8 cellular contexts compared by ENCODE assay signal in the genomic region with DNA sequence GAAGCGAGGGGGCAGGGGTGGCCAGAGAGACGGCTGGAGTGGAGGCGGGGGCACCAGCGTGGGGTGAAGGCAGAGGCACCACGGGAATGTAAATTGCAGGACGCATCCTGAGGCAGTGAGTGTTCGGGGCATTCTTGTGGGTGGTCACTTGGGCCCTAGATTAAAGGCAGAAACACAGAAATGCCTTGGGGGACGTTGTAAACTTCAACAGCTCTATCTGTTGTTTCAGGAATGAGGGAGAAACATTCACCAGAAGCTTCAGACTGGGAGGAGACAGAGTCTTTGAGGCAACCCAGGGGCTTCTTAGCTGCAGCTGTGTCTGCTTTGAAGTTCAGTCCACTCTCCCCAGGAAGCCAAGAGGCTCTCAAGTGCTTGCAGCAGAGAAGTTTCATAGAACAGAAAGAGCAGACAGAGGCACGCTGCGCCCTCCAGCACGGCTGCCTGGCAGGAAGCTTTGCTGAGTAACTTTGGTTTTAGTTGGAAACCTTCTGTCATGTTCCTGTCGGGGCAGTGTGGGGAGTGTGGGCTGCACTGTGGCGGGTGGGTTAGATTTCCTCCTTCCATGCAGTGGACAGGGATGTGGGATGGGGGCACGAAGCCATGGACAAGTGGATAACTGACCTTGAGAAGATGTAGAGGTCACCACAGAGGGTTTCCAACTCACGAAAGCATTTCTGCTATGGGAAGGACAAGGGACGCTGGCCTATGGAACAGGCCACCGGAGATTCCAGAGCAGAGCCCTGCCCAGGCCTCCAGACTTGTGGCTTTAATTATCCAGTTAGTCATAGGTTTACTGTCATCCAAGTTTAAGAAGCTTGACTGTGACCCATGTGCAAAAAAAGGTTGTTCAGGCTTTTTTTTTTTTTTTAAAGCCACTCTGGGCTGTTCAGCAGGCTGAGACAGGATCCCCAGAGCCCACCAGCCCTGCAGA.
A peak's percentile ranks its signal among the peaks of the same experiment; 100 is the strongest.
DNase-seq lines count a peak whose midpoint lies in the region; ATAC-seq and TF ChIP-seq lines count a peak whose summit lies in the region.

No MANE protein-coding gene starts in this region.

- peak; percentile 45; the same call in 1 of the 2 replicates for TF ChIP-seq POLR2A in IMR-90 (IDR thresholded peaks at IDR 0.05; ENCODE audit: low read depth, low read length)

- H3K36me3 Mint-ChIP-seq in MCF 10A (ENCODE audit: insufficient read depth, unreplicated experiment), result peaks cover 4% of the 10 kb centered on the region

- peak overlapping the region; percentile 98 for H3K14ac ChIP-seq in IMR-90 (replicated peaks; ENCODE audit: low read depth, low read length)

- peak overlapping the region; percentile 99 for H2BK20ac ChIP-seq in IMR-90 (ENCODE audit: low read depth, low read length)

- 2% methylated on average over 8 of the region's 17 CpGs; no CpG with 5 or more reads in 1 of the 2 experiments for WGBS in IMR-90 (ENCODE audit: extremely low coverage in 2 of 2, insufficient read length in 1 of 2), 2 experiments

- dilution Hi-C loops in IMR-90 (cut with HindIII; ENCODE audit: low sequenced_read_pairs, unreplicated experiment), result no loop called here

- CTCF ChIA-PET in IMR-90 (lab: Yijun Ruan, JAX) (interaction anchor here (1.1 kb wide), 2 partner anchors 12 to 135 kb away, joined by 3 read pairs; no protein-coding TSS in a partner anchor), MCF 10A (lab: Yijun Ruan, JAX) (interaction anchor here (0.5 to 6.5 kb wide), 13 partner anchors 17 to 139 kb away, joined by 3 to 36 read pairs (median 6); a partner anchor contains a TSS)

- H3K18ac ChIP-seq in IMR-90 (ENCODE audit: low read depth, low read length), result peak overlapping the region; percentile 82

- peaks cover 0 to 24% of the 10 kb centered on the region in 2 experiments; a peak in 2 of 4 replicates for H3K79me1 ChIP-seq in IMR-90 (ENCODE audit: low read depth in 1 of 2, low read length in 2 of 2)

- no peaks in the 10 kb centered on the region for H3K36me3 ChIP-seq in DND-41 (ENCODE audit: insufficient read depth, low read length)
- H3K36me3 ChIP-seq in IMR-90 (ENCODE audit: control insufficient read depth, insufficient read depth, low read length), result no peaks in the 10 kb centered on the region

- peak overlapping the region; percentile 78 for H4K5ac ChIP-seq in IMR-90 (ENCODE audit: low read depth, low read length)

- H3K9me3 ChIP-seq in DND-41 (ENCODE audit: insufficient read depth, low read length, severe bottlenecking) (no peaks in the 10 kb centered on the region), IMR-90 (ENCODE audit: control insufficient read depth, insufficient read depth, low read length) (no peaks in the 10 kb centered on the region)

- H3K9me3 Mint-ChIP-seq in MCF 10A (ENCODE audit: unreplicated experiment), result no peaks in the 10 kb centered on the region

- BruUV-seq in IMR-90 (replicated peaks; lab: Mats Ljungman, UMichigan) (no TSS peak), MCF 10A (replicated peaks; lab: Mats Ljungman, UMichigan) (TSS peak; percentile 20)

- peak; percentile 43 for TF ChIP-seq CTCF in DND-41 (IDR thresholded peaks at IDR 0.05; ENCODE audit: borderline replicate concordance, extremely low read depth, low read length, poor library complexity, severe bottlenecking)
- TF ChIP-seq CTCF in IMR-90 (conservative IDR thresholded peaks at IDR 0.05; ENCODE audit: low read depth, low read length), result no peak; the same call in 1 of the 2 replicates
- no peak for TF ChIP-seq CTCF in VCaP (conservative IDR thresholded peaks at IDR 0.05)
- TF ChIP-seq CTCF in MCF 10A (IDR thresholded peaks at IDR 0.05; ENCODE audit: unreplicated experiment), result no peak

- H3K4me1 ChIP-seq in DND-41 (ENCODE audit: insufficient read depth, low read length) (peaks cover 50% of the 10 kb centered on the region), IMR-90 (ENCODE audit: control insufficient read depth, insufficient read depth, low read length) (peaks cover 39% of the 10 kb centered on the region)

- peak overlapping the region; percentile 100 for H2BK120ac ChIP-seq in IMR-90 (ENCODE audit: low read depth, low read length)

- no peaks in the 10 kb centered on the region for H4K20me1 ChIP-seq in DND-41 (ENCODE audit: insufficient read depth, low read length)
- no peaks in the 10 kb centered on the region for H4K20me1 ChIP-seq in IMR-90 (ENCODE audit: insufficient read depth, low read length)

- no peak; the same call in 1 of the 2 replicates for TF ChIP-seq RAD21 in IMR-90 (IDR thresholded peaks at IDR 0.05; ENCODE audit: low read length)

- H4K91ac ChIP-seq in IMR-90 (ENCODE audit: insufficient read depth, low read depth, low read length), result peak overlapping the region; percentile 98

- intact Hi-C loops in IMR-90 (cut with micrococcal nuclease) (loop anchor here (2.0 to 5.0 kb wide), 3 partner anchors 38 to 106 kb away; no protein-coding TSS in a partner anchor), MCF 10A (cut with micrococcal nuclease) (loop anchor here (1.0 to 5.0 kb wide), 5 partner anchors 25 to 135 kb away; a partner anchor contains a TSS), left colon (cut with DNase I, micrococcal nuclease) (loop anchor here in 1 of 2 donors (10.0 kb wide), 1 partner anchor 136 kb away; no protein-coding TSS in a partner anchor)

- peak overlapping the region; percentile 91 for H3K56ac ChIP-seq in IMR-90 (ENCODE audit: extremely low read depth, insufficient read depth, low read length)

- peaks cover 30% of the 10 kb centered on the region for H3K9me1 ChIP-seq in IMR-90 (ENCODE audit: insufficient read depth, low read length)

- DNase-seq in DND-41 (peak; percentile 88), IMR-90 (peak; percentile 84), MCF 10A (ENCODE audit: unreplicated experiment) (peak; percentile 77), left colon (peak; percentile 70 to 71), NCI-H82 (lab: John Stamatoyannopoulos, UW) (no peak)
- peak; percentile 55 to 59 (median 58) for DNase-seq in stimulated activated CD4-positive, alpha-beta T cell treated with anti-CD3 and anti-CD28 coated beads, TNF-alpha, amount 100 ng/mL, for 1 hour (ENCODE audit: low read depth in 3 of 3, low spot score in 1 of 3)

- H3K4ac ChIP-seq in IMR-90 (ENCODE audit: low read depth, low read length), result peak overlapping the region; percentile 100

- H3K4me3 Mint-ChIP-seq in MCF 10A (ENCODE audit: unreplicated experiment), result peak overlapping the region; percentile 73

- H3K4me1 Mint-ChIP-seq in MCF 10A (ENCODE audit: insufficient read depth, unreplicated experiment), result peaks cover 45% of the 10 kb centered on the region

- H3K79me2 ChIP-seq in DND-41 (ENCODE audit: insufficient read depth, low read length), result no peaks in the 10 kb centered on the region

- POLR2A ChIA-PET in IMR-90 (lab: Charles Lee; ENCODE audit: unreplicated experiment) (interaction anchor here (0.6 kb wide), 2 partner anchors 10 to 28 kb away, joined by 3 to 4 read pairs; no protein-coding TSS in a partner anchor), MCF 10A (lab: Yijun Ruan, JAX) (interaction anchor here (0.6 to 9.3 kb wide), 32 partner anchors 8 to 368 kb away, joined by 3 to 222 read pairs (median 8); a partner anchor contains a TSS)

- peak overlapping the region in 1 of 2 experiments; percentile 17; a peak in 2 of 4 replicates for H3K4me3 ChIP-seq in DND-41 (ENCODE audit: low read depth in 1 of 2, low read length in 2 of 2)
- H3K4me3 ChIP-seq in IMR-90 (ENCODE audit: insufficient read depth, low read depth, low read length), result no peak overlapping the region; the same call in 1 of the 2 replicates

- H2AK5ac ChIP-seq in IMR-90 (ENCODE audit: low read depth, low read length), result peak overlapping the region; percentile 91

- peak overlapping the region; percentile 70 for H3K27ac ChIP-seq in DND-41 (ENCODE audit: low read length)
- H3K27ac ChIP-seq in IMR-90 (ENCODE audit: insufficient read depth, low read length), result peak overlapping the region; percentile 86
- peak overlapping the region; percentile 91 for H3K27ac ChIP-seq in VCaP

- peak overlapping the region; percentile 86 to 97 for H4K8ac ChIP-seq in IMR-90 (ENCODE audit: low read depth in 2 of 2, low read length in 2 of 2)

- in situ Hi-C loops in IMR-90 (cut with MboI; ENCODE audit: low sequenced_read_pairs), result no loop called here

- ATAC-seq in DND-41 (ENCODE audit: insufficient read depth, low read depth), result peak; percentile 90
- ATAC-seq in IMR-90 (ENCODE audit: low read depth), result peak; percentile 60
- ATAC-seq in left colon, result peak; percentile 31
- no peak for ATAC-seq in GM19324 (IDR thresholded peaks at IDR 0.05; ENCODE audit: low FRiP score, unreplicated experiment)

- H3K27me3 Mint-ChIP-seq in MCF 10A (ENCODE audit: insufficient read depth, unreplicated experiment), result no peaks in the 10 kb centered on the region

- H3K27me3 ChIP-seq in DND-41 (ENCODE audit: insufficient read depth, low read length, poor library complexity) (peaks cover 17% of the 10 kb centered on the region), IMR-90 (ENCODE audit: control insufficient read depth, insufficient read depth, low read length) (no peaks in the 10 kb centered on the region)

- peak overlapping the region; percentile 95 for H2BK5ac ChIP-seq in IMR-90 (ENCODE audit: low read depth, low read length, poor library complexity, severe bottlenecking)

- H2BK15ac ChIP-seq in IMR-90 (ENCODE audit: low read depth, low read length), result peak overlapping the region; percentile 96; the same call in 2 of the 3 replicates

- peak overlapping the region; percentile 87 for H3K23ac ChIP-seq in IMR-90 (ENCODE audit: low read depth, low read length)

- H2AFZ ChIP-seq in DND-41 (ENCODE audit: low read depth, low read length) (no peak overlapping the region), IMR-90 (replicated peaks; ENCODE audit: low read length, poor library complexity) (peak overlapping the region; percentile 90)

- H2AK9ac ChIP-seq in IMR-90 (replicated peaks; ENCODE audit: low read depth, low read length, poor library complexity), result peak overlapping the region; percentile 75

- H3K4me2 ChIP-seq in DND-41 (ENCODE audit: insufficient read depth, low read length) (peak overlapping the region; percentile 57), IMR-90 (ENCODE audit: low read depth, low read length) (peak overlapping the region; percentile 47)

- peak overlapping the region; percentile 95 for H3K27ac Mint-ChIP-seq in MCF 10A (ENCODE audit: low read depth, unreplicated experiment)

- H3K9ac ChIP-seq in DND-41 (ENCODE audit: low read depth, low read length) (peak overlapping the region; percentile 22), IMR-90 (ENCODE audit: low read depth, low read length) (peak overlapping the region; percentile 53)

TF ChIP-seq in IMR-90, 13 proteins besides CTCF, POLR2A, EP300 and RAD21 (continues in another document):
- TF ChIP-seq MAFK (IDR thresholded peaks at IDR 0.05; ENCODE audit: low read depth, low read length) (no peak), NFE2L2 (IDR thresholded peaks at IDR 0.05; ENCODE audit: low read depth, low read length) (no peak), FOS (IDR thresholded peaks at IDR 0.05; ENCODE audit: low read depth, low read length) (no peak)
